In the genomic region with DNA sequence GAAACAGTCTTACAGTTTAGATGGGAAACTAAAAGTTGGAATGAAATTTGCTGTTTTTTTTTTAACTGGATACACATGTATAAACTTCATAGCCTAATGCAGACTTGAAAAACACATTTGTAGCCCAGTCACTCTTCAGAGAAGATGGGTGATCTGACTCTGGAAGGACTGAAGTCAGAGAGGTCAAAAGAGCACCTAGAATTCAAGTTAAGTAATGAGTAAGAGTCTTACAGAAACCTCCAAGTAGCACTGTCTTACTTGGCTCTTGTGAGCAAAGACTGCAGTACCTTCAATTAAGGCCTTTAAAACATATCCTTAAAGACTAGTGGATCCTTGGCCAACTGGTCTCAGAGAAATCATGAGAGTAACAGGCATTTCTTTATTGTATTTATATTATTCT, we compare ENCODE assay signal across 17 cellular contexts. TPM values are rescaled to one million over a fixed set of nuclear protein-coding genes. Genes with fewer than 3 reads are reported as not detected.
DNase-seq lines count a peak whose midpoint lies in the region; ATAC-seq, FAIRE-seq and TF ChIP-seq lines count a peak whose summit lies in the region.
"Had no signal": no experiment of that assay in that cellular context is flagged by ENCODE, and none has a peak within 500 bp of the region (broad histone marks: within the 10 kb centered on the region; RNA-seq: fewer than 3 reads in every experiment).

No MANE protein-coding gene starts in this region.

- peaks cover 0 to 84% (median 7%) of the 10 kb centered on the region in 4 donors for H3K36me3 ChIP-seq in sigmoid colon

- intact Hi-C loops in activated CD4-positive, alpha-beta T cell treated with anti-CD3 and anti-CD28 coated beads for 36 hours (cut with DNase I, micrococcal nuclease): no loop called here
- intact Hi-C loops in sigmoid colon (cut with DNase I): no loop called here

- H3K4me1 ChIP-seq in sigmoid colon: peaks cover 0 to 20% (median 12%) of the 10 kb centered on the region in 4 donors
- H3K4me1 ChIP-seq: BLaER1 had no signal

- ATAC-seq in activated CD4-positive, alpha-beta T cell treated with anti-CD3 and anti-CD28 coated beads for 36 hours: peak; percentile 55
- no peak for ATAC-seq in HG02763 (IDR thresholded peaks at IDR 0.05; ENCODE audit: unreplicated experiment)
- ATAC-seq: GM12878, HCT116 had no signal

- TF ChIP-seq CTCF in fibroblast of mammary gland (conservative IDR thresholded peaks at IDR 0.05; ENCODE audit: control insufficient read depth, insufficient read depth, low read depth, low read length) (no peak), sigmoid colon (IDR thresholded peaks at IDR 0.05) (no peak)

- H3K36me3 Mint-ChIP-seq in activated CD4-positive, alpha-beta T cell treated with anti-CD3 and anti-CD28 coated beads for 36 hours (ENCODE audit: low read depth): peaks cover 22% of the 10 kb centered on the region

- peak overlapping the region in 3 of 4 donors; percentile 4 to 53 (median 23) for H3K27ac ChIP-seq in sigmoid colon
- H3K27ac ChIP-seq: 22Rv1, BLaER1, GM23248 had no signal

- H3K4me1 Mint-ChIP-seq in activated CD4-positive, alpha-beta T cell treated with anti-CD3 and anti-CD28 coated beads for 36 hours: no peaks in the 10 kb centered on the region

- CTCF ChIA-PET in activated CD4-positive, alpha-beta T cell treated with anti-CD3 and anti-CD28 coated beads for 36 hours (lab: Charles Lee): no interaction called here

- H3K9me3 Mint-ChIP-seq in activated CD4-positive, alpha-beta T cell treated with anti-CD3 and anti-CD28 coated beads for 36 hours (ENCODE audit: low read depth): no peaks in the 10 kb centered on the region
- H3K9me3 Mint-ChIP-seq: CD4-positive, CD25-positive, alpha-beta regulatory T cell had no signal

- no peak for FAIRE-seq in urothelium cell line (lab: Jason Lieb, UNC)
- FAIRE-seq: GM12878, GM18507, H54 had no signal

- POLR2A ChIA-PET in activated CD4-positive, alpha-beta T cell treated with anti-CD3 and anti-CD28 coated beads for 36 hours (lab: Charles Lee): no interaction called here

- no peaks in the 10 kb centered on the region for H3K27me3 Mint-ChIP-seq in activated CD4-positive, alpha-beta T cell treated with anti-CD3 and anti-CD28 coated beads for 36 hours
- H3K27me3 Mint-ChIP-seq: CD4-positive, CD25-positive, alpha-beta regulatory T cell had no signal

- no peak for TF ChIP-seq POLR2A in sigmoid colon (IDR thresholded peaks at IDR 0.05)

- no peaks in the 10 kb centered on the region for H3K9me3 ChIP-seq in sigmoid colon
- H3K9me3 ChIP-seq: BLaER1 had no signal

- H3K4me3 Mint-ChIP-seq in activated CD4-positive, alpha-beta T cell treated with anti-CD3 and anti-CD28 coated beads for 36 hours: no peak overlapping the region
- H3K4me3 Mint-ChIP-seq: CD4-positive, CD25-positive, alpha-beta regulatory T cell had no signal

- no peak for DNase-seq in activated CD4-positive, alpha-beta T cell treated with anti-CD3 and anti-CD28 coated beads for 36 hours
- DNase-seq in activated CD4-positive, alpha-beta T cell treated with anti-CD3 and anti-CD28 coated beads for 4 hours: no peak
- DNase-seq in fibroblast of mammary gland (ENCODE audit: low read depth): peak; percentile 8
- no peak for DNase-seq in sigmoid colon
- DNase-seq in urothelium cell line (ENCODE audit: low spot score): no peak
- no peak for DNase-seq in AML-193 (lab: John Stamatoyannopoulos, UW)
- DNase-seq: CD4-positive, CD25-positive, alpha-beta regulatory T cell; DMS 273 treated with DMSO at 0.1 percent for 48 hours; GM23248; IMR-90 had no signal

- no peak overlapping the region for H3K27ac Mint-ChIP-seq in activated CD4-positive, alpha-beta T cell treated with anti-CD3 and anti-CD28 coated beads for 36 hours

- no peaks in the 10 kb centered on the region for H3K27me3 ChIP-seq in sigmoid colon
- H3K27me3 ChIP-seq: BLaER1 had no signal

- no peak overlapping the region for H3K4me3 ChIP-seq in fibroblast of mammary gland (ENCODE audit: control insufficient read depth, low read depth, low read length)
- H3K4me3 ChIP-seq in sigmoid colon: no peak overlapping the region
- H3K4me3 ChIP-seq: BLaER1, GM12878, GM23248 had no signal

- TF ChIP-seq EP300 in sigmoid colon (IDR thresholded peaks at IDR 0.05): no peak

RNA-seq across cellular contexts. Expression of a gene that starts 41.9 kb away (rescaled TPM):
- total RNA-seq in activated CD4-positive, alpha-beta T cell treated with anti-CD3 and anti-CD28 coated beads for 36 hours: 10 to 100 TPM; 23.3 to 24.2 TPM
- total RNA-seq in sigmoid colon: 10 to 100 TPM; 33.8 to 50.4 (median 41.5) TPM
- 10 to 100 TPM; 12.6 to 19.7 (median 16.4) TPM for polyA plus RNA-seq in sigmoid colon
